Comparison of ENCODE assay signal across 1 cellular context in the genomic region with DNA sequence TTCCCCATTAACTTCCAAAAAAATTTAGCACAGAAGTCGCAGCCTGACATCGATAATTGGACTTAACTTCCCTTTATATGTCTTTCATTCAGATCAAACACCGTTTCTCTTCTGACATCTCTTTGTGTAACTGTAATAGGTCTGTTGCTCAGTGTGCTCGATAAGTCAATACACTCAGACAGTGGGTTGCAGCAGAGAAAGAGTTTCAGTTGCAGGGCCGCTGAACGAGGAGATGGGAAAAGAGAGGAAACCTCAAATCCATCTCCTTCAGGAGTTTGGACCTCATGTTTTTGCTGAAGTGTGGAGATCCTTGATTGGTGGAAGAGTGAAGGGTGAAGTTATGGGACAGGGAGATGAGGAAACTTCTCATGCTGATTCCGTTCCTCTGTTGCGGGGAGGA.
TF ChIP-seq lines count a peak whose summit lies in the region.

No MANE protein-coding gene starts in this region.

TF ChIP-seq in HepG2, 621 proteins besides CTCF, POLR2A, EP300 and RAD21:
- TF ChIP-seq DNMT1 (CRISPR knock-in tag; IDR thresholded peaks at IDR 0.05): no peak
- TF ChIP-seq PRPF4 (IDR thresholded peaks at IDR 0.05; ENCODE audit: low read depth, low read length, poor library complexity, severe bottlenecking): peak; percentile 14
- no peak for TF ChIP-seq GABPA (IDR thresholded peaks at IDR 0.05; ENCODE audit: low read depth, low read length)
- TF ChIP-seq GABPA (CRISPR knock-in tag; IDR thresholded peaks at IDR 0.05; ENCODE audit: low read depth): no peak
- no peak for TF ChIP-seq KDM5B (CRISPR knock-in tag; IDR thresholded peaks at IDR 0.05; ENCODE audit: borderline replicate concordance)
- no peak for TF ChIP-seq SALL1 (CRISPR knock-in tag; IDR thresholded peaks at IDR 0.05)
- TF ChIP-seq ZNF3 (CRISPR knock-in tag; IDR thresholded peaks at IDR 0.05): no peak
- no peak for TF ChIP-seq ASH2L (IDR thresholded peaks at IDR 0.05; ENCODE audit: insufficient read length, low read depth, low read length)
